11 cellular contexts compared by ENCODE assay signal in genomic region chr1:13593511-13594131, GRCh38. TPM values are rescaled to one million over a fixed set of nuclear protein-coding genes. Genes with fewer than 3 reads are reported as not detected.
A peak's percentile ranks its signal among the peaks of the same experiment; 100 is the strongest.
DNase-seq lines count a peak whose midpoint lies in the region; ATAC-seq, FAIRE-seq and TF ChIP-seq lines count a peak whose summit lies in the region.
"Had no signal": no experiment of that assay in that cellular context is flagged by ENCODE, and none has a peak within 500 bp of the region (broad histone marks: within the 10 kb centered on the region; RNA-seq: fewer than 3 reads in every experiment).

No MANE protein-coding gene starts in this region.

- peak; percentile 43 for DNase-seq in Ammon's horn (ENCODE audit: low spot score)
- peak; percentile 96 for DNase-seq in astrocyte (ENCODE audit: low read depth)
- DNase-seq in left cardiac atrium, result peak; percentile 67
- DNase-seq in pancreas, result peak in 2 of 6 donors; percentile 12 to 27
- no peak for DNase-seq in HPDE6-E6E7 (ENCODE audit: extremely low spot score)
- DNase-seq in activated CD4-positive, alpha-beta T cell treated with anti-CD3 and anti-CD28 coated beads, Interleukin-2, amount 50 U/mL, for 4 hours, result no peak
- no peak for DNase-seq in stimulated activated CD4-positive, alpha-beta T cell treated with anti-CD3 and anti-CD28 coated beads, Interleukin-4, amount 100 ng/mL, for 4 hours
- DNase-seq: activated T-cell treated with anti-CD3 and anti-CD28 coated beads, Interleukin-2, amount 50 U/mL, for 72 hours; foreskin melanocyte had no signal

- H3K79me2 ChIP-seq in astrocyte (ENCODE audit: insufficient read depth, low read length), result peaks cover 14% of the 10 kb centered on the region

- H3K36me3 ChIP-seq in astrocyte (ENCODE audit: insufficient read depth, low read length) (no peaks in the 10 kb centered on the region), pancreas (no peaks in the 10 kb centered on the region)
- H3K36me3 ChIP-seq: BLaER1 treated with 17β-estradiol and CSF1 and Interleukin-3, amounts not matched to agents 10 nM and 100 nM had no signal

- peak overlapping the region; percentile 29 for H2AFZ ChIP-seq in astrocyte (ENCODE audit: low read depth, low read length)

- H3K27me3 ChIP-seq in astrocyte (ENCODE audit: insufficient read depth, low read length), result no peaks in the 10 kb centered on the region
- no peaks in the 10 kb centered on the region for H3K27me3 ChIP-seq in pancreas
- H3K27me3 ChIP-seq: BLaER1 treated with 17β-estradiol and CSF1 and Interleukin-3, amounts not matched to agents 10 nM and 100 nM had no signal

- H3K9me3 Mint-ChIP-seq in astrocyte (ENCODE audit: unreplicated experiment), result peaks cover 5% of the 10 kb centered on the region
- no peaks in the 10 kb centered on the region for H3K9me3 Mint-ChIP-seq in stimulated activated memory B cell treated with anti-CD40 and anti-IgM and Interleukin-4, amounts not matched to agents 10 μg/mL and 1 μg/mL and 100 μg/mL, for 72 hours
- H3K9me3 Mint-ChIP-seq: activated T-cell treated with anti-CD3 and anti-CD28 coated beads, Interleukin-2, amount 50 U/mL, for 72 hours had no signal

- H3K27me3 Mint-ChIP-seq in astrocyte (ENCODE audit: low read depth, unreplicated experiment), result no peaks in the 10 kb centered on the region
- H3K27me3 Mint-ChIP-seq in stimulated activated memory B cell treated with anti-CD40 and anti-IgM and Interleukin-4, amounts not matched to agents 10 μg/mL and 1 μg/mL and 100 μg/mL, for 72 hours, result peaks cover 29% of the 10 kb centered on the region

- intact Hi-C loops in left cardiac atrium (cut with DNase I), result no loop called here
- intact Hi-C loops in pancreas (cut with DNase I), result no loop called here

- H3K4me1 Mint-ChIP-seq in astrocyte (ENCODE audit: low read depth, unreplicated experiment), result peaks cover 16% of the 10 kb centered on the region
- H3K4me1 Mint-ChIP-seq in stimulated activated memory B cell treated with anti-CD40 and anti-IgM and Interleukin-4, amounts not matched to agents 10 μg/mL and 1 μg/mL and 100 μg/mL, for 72 hours, result no peaks in the 10 kb centered on the region

- TF ChIP-seq CTCF in astrocyte (IDR thresholded peaks at IDR 0.05; ENCODE audit: insufficient read depth, low read depth, low read length), result no peak
- no peak for TF ChIP-seq CTCF in pancreas (IDR thresholded peaks at IDR 0.05)

- H3K9ac ChIP-seq in astrocyte (ENCODE audit: low read length), result peak overlapping the region; percentile 64

- H3K27ac ChIP-seq in astrocyte (ENCODE audit: low read depth, low read length), result peak overlapping the region; percentile 84
- no peak overlapping the region for H3K27ac ChIP-seq in pancreas

- peaks cover 6% of the 10 kb centered on the region for H3K36me3 Mint-ChIP-seq in astrocyte (ENCODE audit: low read depth, unreplicated experiment)
- H3K36me3 Mint-ChIP-seq in stimulated activated memory B cell treated with anti-CD40 and anti-IgM and Interleukin-4, amounts not matched to agents 10 μg/mL and 1 μg/mL and 100 μg/mL, for 72 hours, result no peaks in the 10 kb centered on the region

- no peaks in the 10 kb centered on the region for H4K20me1 ChIP-seq in astrocyte (ENCODE audit: insufficient read depth, low read length)
- H4K20me1 ChIP-seq: BLaER1 treated with 17β-estradiol and CSF1 and Interleukin-3, amounts not matched to agents 10 nM and 100 nM had no signal

- H3K4me1 ChIP-seq in astrocyte (ENCODE audit: insufficient read depth, low read length), result peaks cover 16% of the 10 kb centered on the region
- H3K4me1 ChIP-seq in pancreas, result no peaks in the 10 kb centered on the region

- peak overlapping the region; percentile 95 for H3K27ac Mint-ChIP-seq in astrocyte (ENCODE audit: unreplicated experiment)
- H3K27ac Mint-ChIP-seq in stimulated activated memory B cell treated with anti-CD40 and anti-IgM and Interleukin-4, amounts not matched to agents 10 μg/mL and 1 μg/mL and 100 μg/mL, for 72 hours, result no peak overlapping the region
- H3K27ac Mint-ChIP-seq: activated T-cell treated with anti-CD3 and anti-CD28 coated beads, Interleukin-2, amount 50 U/mL, for 72 hours had no signal

- FAIRE-seq in astrocyte (lab: Jason Lieb, UNC), result no peak
- FAIRE-seq in pancreas (lab: Jason Lieb, UNC), result no peak

- peak overlapping the region; percentile 73 for H3K4me2 ChIP-seq in astrocyte (ENCODE audit: low read length)

- no peak overlapping the region for H3K4me3 Mint-ChIP-seq in astrocyte (ENCODE audit: unreplicated experiment)
- H3K4me3 Mint-ChIP-seq in stimulated activated memory B cell treated with anti-CD40 and anti-IgM and Interleukin-4, amounts not matched to agents 10 μg/mL and 1 μg/mL and 100 μg/mL, for 72 hours, result no peak overlapping the region
- H3K4me3 Mint-ChIP-seq: activated T-cell treated with anti-CD3 and anti-CD28 coated beads, Interleukin-2, amount 50 U/mL, for 72 hours had no signal

- no peak overlapping the region for H3K4me3 ChIP-seq in astrocyte (ENCODE audit: insufficient read depth, low read depth, low read length)
- no peak overlapping the region for H3K4me3 ChIP-seq in pancreas
- H3K4me3 ChIP-seq: BLaER1 treated with 17β-estradiol and CSF1 and Interleukin-3, amounts not matched to agents 10 nM and 100 nM had no signal

- H3K9me3 ChIP-seq in astrocyte (ENCODE audit: insufficient read depth, low read depth, low read length) (no peaks in the 10 kb centered on the region), pancreas (no peaks in the 10 kb centered on the region)

- ATAC-seq in left cardiac atrium, result peak; percentile 68 to 91
- peak in 3 of 4 donors; percentile 58 to 84 (median 70) for ATAC-seq in pancreas
- no peak for ATAC-seq in stimulated activated memory B cell treated with anti-CD40 and anti-IgM and Interleukin-4, amounts not matched to agents 10 μg/mL and 1 μg/mL and 100 μg/mL, for 72 hours

- 47 to 48% methylated on average over 10 of the region's 10 CpGs for WGBS in pancreas, 2 donors

RNA-seq across cellular contexts. Expression of gene PDPN, which starts 10.0 kb away (rescaled TPM):
- total RNA-seq in astrocyte (39.7 and 59.2 TPM in 2 replicates), left cardiac atrium (10 to 100 TPM; 14.3 to 25.8 TPM), pancreas (10 to 100 TPM in 1 of 6 donors, 1 to 10 TPM in 3, under 1 TPM in 2; 0.83 to 10.4 (median 3.3) TPM)
- polyA plus RNA-seq in pancreas, result 1 to 10 TPM; 1.3 to 1.4 TPM
- total RNA-seq: activated T-cell treated with anti-CD3 and anti-CD28 coated beads, Interleukin-2, amount 50 U/mL, for 72 hours had no signal

Comparison
In these comparisons a context has a peak if more than half of its experiments do, and no peak if none do; other contexts are left out.
1. DNase-seq: peak in Ammon's horn (single experiment), astrocyte (single experiment) and left cardiac atrium (single experiment); none in HPDE6-E6E7 (single experiment), activated CD4-positive, alpha-beta T cell treated with anti-CD3 and anti-CD28 coated beads, Interleukin-2, amount 50 U/mL, for 4 hours (0 of 2) and stimulated activated CD4-positive, alpha-beta T cell treated with anti-CD3 and anti-CD28 coated beads, Interleukin-4, amount 100 ng/mL, for 4 hours (0 of 2).